ENCODE assay signal across 11 cellular contexts in genomic region chrX:112819013-112819635, GRCh38. TPM values are rescaled to one million over a fixed set of nuclear protein-coding genes. Genes with fewer than 3 reads are reported as not detected.
A peak's percentile ranks its signal among the peaks of the same experiment; 100 is the strongest.
DNase-seq lines count a peak whose midpoint lies in the region; ATAC-seq and TF ChIP-seq lines count a peak whose summit lies in the region.
"Had no signal": no experiment of that assay in that cellular context is flagged by ENCODE, and none has a peak within 500 bp of the region (broad histone marks: within the 10 kb centered on the region; RNA-seq: fewer than 3 reads in every experiment).

No MANE protein-coding gene starts in this region.

- no peaks in the 10 kb centered on the region for H3K9me3 ChIP-seq in MG63
- H3K9me3 ChIP-seq: ascending aorta had no signal

- no peaks in the 10 kb centered on the region for H3K9me3 Mint-ChIP-seq in nephron
- H3K9me3 Mint-ChIP-seq in activated CD8-positive, alpha-beta memory T cell treated with anti-CD3 and anti-CD28 coated beads, Interleukin-2, amount 10 ng/mL, durations not matched to agents 7 days and 5 days (ENCODE audit: low read depth): no peaks in the 10 kb centered on the region

- no peaks in the 10 kb centered on the region for H3K27me3 Mint-ChIP-seq in nephron (ENCODE audit: low read depth)
- H3K27me3 Mint-ChIP-seq in activated CD8-positive, alpha-beta memory T cell treated with anti-CD3 and anti-CD28 coated beads, Interleukin-2, amount 10 ng/mL, durations not matched to agents 7 days and 5 days: no peaks in the 10 kb centered on the region

- H3K4me3 ChIP-seq in MG63 (no peak overlapping the region), fibroblast of mammary gland (ENCODE audit: control insufficient read depth, low read depth, low read length) (no peak overlapping the region)
- H3K4me3 ChIP-seq: ascending aorta had no signal

- peaks cover 68% of the 10 kb centered on the region for H3K4me1 Mint-ChIP-seq in nephron
- peaks cover 6% of the 10 kb centered on the region for H3K4me1 Mint-ChIP-seq in activated CD8-positive, alpha-beta memory T cell treated with anti-CD3 and anti-CD28 coated beads, Interleukin-2, amount 10 ng/mL, durations not matched to agents 7 days and 5 days

- peak overlapping the region; percentile 94 to 97 (median 96) for H3K27ac Mint-ChIP-seq in nephron
- H3K27ac Mint-ChIP-seq in activated CD8-positive, alpha-beta memory T cell treated with anti-CD3 and anti-CD28 coated beads, Interleukin-2, amount 10 ng/mL, durations not matched to agents 7 days and 5 days: no peak overlapping the region

- H3K27me3 ChIP-seq in MG63: no peaks in the 10 kb centered on the region
- H3K27me3 ChIP-seq: ascending aorta had no signal

- CTCF ChIA-PET in activated CD8-positive, alpha-beta memory T cell treated with anti-CD3 and anti-CD28 coated beads, Interleukin-2, amount 10 ng/mL, durations not matched to agents 7 days and 5 days (lab: Charles Lee): no interaction called here

- H3K36me3 Mint-ChIP-seq in nephron (ENCODE audit: low read depth): peaks cover 93% of the 10 kb centered on the region
- H3K36me3 Mint-ChIP-seq in activated CD8-positive, alpha-beta memory T cell treated with anti-CD3 and anti-CD28 coated beads, Interleukin-2, amount 10 ng/mL, durations not matched to agents 7 days and 5 days: no peaks in the 10 kb centered on the region

- ATAC-seq in GM21737 (IDR thresholded peaks at IDR 0.05; ENCODE audit: unreplicated experiment): no peak
- ATAC-seq in activated CD8-positive, alpha-beta memory T cell treated with anti-CD3 and anti-CD28 coated beads, Interleukin-2, amount 10 ng/mL, durations not matched to agents 7 days and 5 days: no peak

- no peak for TF ChIP-seq CTCF in AG09319 (IDR thresholded peaks at IDR 0.05; ENCODE audit: low read depth, low read length)
- TF ChIP-seq CTCF in fibroblast of mammary gland (conservative IDR thresholded peaks at IDR 0.05; ENCODE audit: control insufficient read depth, insufficient read depth, low read depth, low read length): no peak
- TF ChIP-seq CTCF in nephron (IDR thresholded peaks at IDR 0.05; ENCODE audit: unreplicated experiment in 3 of 3): no peak

- DNase-seq in AG09319 (ENCODE audit: extremely low read depth, low read depth) (peak; percentile 64), MG63 (peak; percentile 3), fibroblast of mammary gland (ENCODE audit: low read depth) (peak; percentile 76), AML-193 (lab: John Stamatoyannopoulos, UW) (no peak), HUDEP-2 (lab: John Stamatoyannopoulos, UW; ENCODE audit: unreplicated experiment in 76 of 76) (no peak)
- DNase-seq in activated CD8-positive, alpha-beta memory T cell treated with anti-CD3 and anti-CD28 coated beads, Interleukin-2, amount 10 ng/mL, durations not matched to agents 7 days and 5 days: no peak
- DNase-seq: activated CD8-positive, alpha-beta memory T cell treated with anti-CD3 and anti-CD28 coated beads, Interleukin-2, amount 50 U/mL, for 4 hours; NCI-H2029 treated with DMSO at 0.1 percent for 48 hours had no signal

- no peaks in the 10 kb centered on the region for H3K36me3 ChIP-seq in MG63
- H3K36me3 ChIP-seq: ascending aorta had no signal

- H3K4me3 Mint-ChIP-seq in nephron: peak overlapping the region; percentile 22 to 58 (median 56)
- no peak overlapping the region for H3K4me3 Mint-ChIP-seq in activated CD8-positive, alpha-beta memory T cell treated with anti-CD3 and anti-CD28 coated beads, Interleukin-2, amount 10 ng/mL, durations not matched to agents 7 days and 5 days

RNA-seq across cellular contexts. Expression of gene AMOT, which starts 21.5 kb away (rescaled TPM):
- 0.79 and 2.7 TPM in 2 replicates for total RNA-seq in MG63 (2014; rRNA removed; shearing (Covaris generic); ENCODE audit: low replicate concordance)
- total RNA-seq in activated CD8-positive, alpha-beta memory T cell treated with anti-CD3 and anti-CD28 coated beads, Interleukin-2, amount 10 ng/mL, durations not matched to agents 7 days and 5 days: under 1 TPM; 0.28 to 0.38 TPM

Comparison
In these comparisons a context has a peak if more than half of its experiments do, and no peak if none do; other contexts are left out.
1. DNase-seq: peak in AG09319 (single experiment), MG63 (single experiment) and fibroblast of mammary gland (single experiment); none in AML-193 (0 of 2), HUDEP-2 (0 of 76) and activated CD8-positive, alpha-beta memory T cell treated with anti-CD3 and anti-CD28 coated beads, Interleukin-2, amount 10 ng/mL, durations not matched to agents 7 days and 5 days (single experiment).